1 cellular context compared by ENCODE assay signal in the genomic region with DNA sequence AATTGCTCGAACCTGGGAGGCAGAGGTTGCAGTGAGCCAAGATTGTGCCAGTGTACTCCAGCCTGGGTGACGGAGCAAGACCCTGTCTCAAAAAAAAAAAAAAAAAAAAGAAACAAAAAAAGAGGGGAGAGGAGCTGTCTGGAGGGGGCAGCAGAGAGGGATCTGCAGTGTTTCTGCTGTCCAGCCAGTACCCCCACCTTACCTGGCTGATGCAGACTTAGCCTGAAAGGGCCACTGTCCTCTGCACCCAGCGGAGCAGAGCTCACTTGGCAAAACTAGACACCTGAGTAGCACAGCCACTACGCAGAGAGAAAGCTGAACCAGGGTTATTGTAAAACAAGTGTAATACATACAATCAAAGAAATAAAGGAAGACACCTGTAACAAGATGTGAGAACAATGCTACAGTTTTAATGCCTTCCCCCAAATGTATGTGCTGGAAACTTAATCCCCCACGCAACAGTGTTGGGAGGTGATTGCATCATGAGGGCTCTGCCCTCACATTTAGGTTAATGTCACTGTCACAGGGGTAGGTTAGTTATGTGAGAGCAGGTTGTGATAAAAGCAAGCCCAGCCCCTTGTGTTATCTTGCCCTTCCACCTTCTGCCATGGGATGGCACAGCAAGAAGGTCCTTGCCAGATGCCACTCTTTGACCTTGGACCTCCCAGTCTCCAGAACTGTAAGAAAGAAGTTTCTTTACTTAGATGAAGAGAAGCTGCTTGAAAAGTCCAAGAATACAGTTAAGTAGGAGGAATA.
A peak's percentile ranks its signal among the peaks of the same experiment; 100 is the strongest.
TF ChIP-seq lines count a peak whose summit lies in the region.

No MANE protein-coding gene starts in this region.

TF ChIP-seq in K562, 482 proteins besides CTCF, POLR2A, EP300 and RAD21 (continued from another document and continues in another):
- TF ChIP-seq, protein P1, sequence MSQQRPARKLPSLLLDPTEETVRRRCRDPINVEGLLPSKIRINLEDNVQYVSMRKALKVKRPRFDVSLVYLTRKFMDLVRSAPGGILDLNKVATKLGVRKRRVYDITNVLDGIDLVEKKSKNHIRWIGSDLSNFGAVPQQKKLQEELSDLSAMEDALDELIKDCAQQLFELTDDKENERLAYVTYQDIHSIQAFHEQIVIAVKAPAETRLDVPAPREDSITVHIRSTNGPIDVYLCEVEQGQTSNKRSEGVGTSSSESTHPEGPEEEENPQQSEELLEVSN (IDR thresholded peaks at IDR 0.05; ENCODE audit: borderline replicate concordance in 1 of 2, extremely low read depth in 1 of 2, insufficient read depth in 1 of 2, insufficient read length in 1 of 2, low read depth in 1 of 2, low read length in 1 of 2, poor library complexity in 1 of 2, severe bottlenecking in 1 of 2), result no peak
- TF ChIP-seq, protein P2, sequence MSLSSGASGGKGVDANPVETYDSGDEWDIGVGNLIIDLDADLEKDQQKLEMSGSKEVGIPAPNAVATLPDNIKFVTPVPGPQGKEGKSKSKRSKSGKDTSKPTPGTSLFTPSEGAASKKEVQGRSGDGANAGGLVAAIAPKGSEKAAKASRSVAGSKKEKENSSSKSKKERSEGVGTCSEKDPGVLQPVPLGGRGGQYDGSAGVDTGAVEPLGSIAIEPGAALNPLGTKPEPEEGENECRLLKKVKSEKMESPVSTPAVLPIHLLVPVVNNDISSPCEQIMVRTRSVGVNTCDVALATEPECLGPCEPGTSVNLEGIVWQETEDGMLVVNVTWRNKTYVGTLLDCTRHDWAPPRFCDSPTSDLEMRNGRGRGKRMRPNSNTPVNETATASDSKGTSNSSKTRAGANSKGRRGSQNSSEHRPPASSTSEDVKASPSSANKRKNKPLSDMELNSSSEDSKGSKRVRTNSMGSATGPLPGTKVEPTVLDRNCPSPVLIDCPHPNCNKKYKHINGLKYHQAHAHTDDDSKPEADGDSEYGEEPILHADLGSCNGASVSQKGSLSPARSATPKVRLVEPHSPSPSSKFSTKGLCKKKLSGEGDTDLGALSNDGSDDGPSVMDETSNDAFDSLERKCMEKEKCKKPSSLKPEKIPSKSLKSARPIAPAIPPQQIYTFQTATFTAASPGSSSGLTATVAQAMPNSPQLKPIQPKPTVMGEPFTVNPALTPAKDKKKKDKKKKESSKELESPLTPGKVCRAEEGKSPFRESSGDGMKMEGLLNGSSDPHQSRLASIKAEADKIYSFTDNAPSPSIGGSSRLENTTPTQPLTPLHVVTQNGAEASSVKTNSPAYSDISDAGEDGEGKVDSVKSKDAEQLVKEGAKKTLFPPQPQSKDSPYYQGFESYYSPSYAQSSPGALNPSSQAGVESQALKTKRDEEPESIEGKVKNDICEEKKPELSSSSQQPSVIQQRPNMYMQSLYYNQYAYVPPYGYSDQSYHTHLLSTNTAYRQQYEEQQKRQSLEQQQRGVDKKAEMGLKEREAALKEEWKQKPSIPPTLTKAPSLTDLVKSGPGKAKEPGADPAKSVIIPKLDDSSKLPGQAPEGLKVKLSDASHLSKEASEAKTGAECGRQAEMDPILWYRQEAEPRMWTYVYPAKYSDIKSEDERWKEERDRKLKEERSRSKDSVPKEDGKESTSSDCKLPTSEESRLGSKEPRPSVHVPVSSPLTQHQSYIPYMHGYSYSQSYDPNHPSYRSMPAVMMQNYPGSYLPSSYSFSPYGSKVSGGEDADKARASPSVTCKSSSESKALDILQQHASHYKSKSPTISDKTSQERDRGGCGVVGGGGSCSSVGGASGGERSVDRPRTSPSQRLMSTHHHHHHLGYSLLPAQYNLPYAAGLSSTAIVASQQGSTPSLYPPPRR (CRISPR knock-in tag; IDR thresholded peaks at IDR 0.05; ENCODE audit: borderline replicate concordance), result no peak
- TF ChIP-seq BACH1 (tag; IDR thresholded peaks at IDR 0.05), result no peak
- TF ChIP-seq ZNF644 (tag; IDR thresholded peaks at IDR 0.05; ENCODE audit: low read depth), result no peak
- TF ChIP-seq PHF20 (IDR thresholded peaks at IDR 0.05; ENCODE audit: partially characterized antibody), result no peak
- TF ChIP-seq ATF7 (IDR thresholded peaks at IDR 0.05), result peak; percentile 90
- TF ChIP-seq ZNF79 (CRISPR knock-in tag; IDR thresholded peaks at IDR 0.05; ENCODE audit: low read depth), result no peak
- TF ChIP-seq ZNF354B (CRISPR knock-in tag; IDR thresholded peaks at IDR 0.05), result no peak
- TF ChIP-seq HEY1 (CRISPR knock-in tag; IDR thresholded peaks at IDR 0.05; ENCODE audit: borderline replicate concordance), result no peak
- TF ChIP-seq, protein P3, sequence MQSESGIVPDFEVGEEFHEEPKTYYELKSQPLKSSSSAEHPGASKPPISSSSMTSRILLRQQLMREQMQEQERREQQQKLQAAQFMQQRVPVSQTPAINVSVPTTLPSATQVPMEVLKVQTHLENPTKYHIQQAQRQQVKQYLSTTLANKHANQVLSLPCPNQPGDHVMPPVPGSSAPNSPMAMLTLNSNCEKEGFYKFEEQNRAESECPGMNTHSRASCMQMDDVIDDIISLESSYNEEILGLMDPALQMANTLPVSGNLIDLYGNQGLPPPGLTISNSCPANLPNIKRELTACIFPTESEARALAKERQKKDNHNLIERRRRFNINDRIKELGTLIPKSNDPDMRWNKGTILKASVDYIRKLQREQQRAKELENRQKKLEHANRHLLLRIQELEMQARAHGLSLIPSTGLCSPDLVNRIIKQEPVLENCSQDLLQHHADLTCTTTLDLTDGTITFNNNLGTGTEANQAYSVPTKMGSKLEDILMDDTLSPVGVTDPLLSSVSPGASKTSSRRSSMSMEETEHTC (IDR thresholded peaks at IDR 0.05), result no peak
- no peak for TF ChIP-seq MBD2 (IDR thresholded peaks at IDR 0.05; ENCODE audit: borderline replicate concordance, low read depth)
- no peak for TF ChIP-seq GTF2A2 (tag; IDR thresholded peaks at IDR 0.05)
- TF ChIP-seq ZBTB2 (IDR thresholded peaks at IDR 0.05), result no peak
- TF ChIP-seq ZNF75A (CRISPR knock-in tag; IDR thresholded peaks at IDR 0.05), result no peak
- no peak for TF ChIP-seq BCLAF1 (IDR thresholded peaks at IDR 0.05; ENCODE audit: borderline replicate concordance in 1 of 2, control insufficient read depth in 1 of 2, low read depth in 2 of 2, low read length in 1 of 2)
- no peak for TF ChIP-seq IRF1 (CRISPR knock-in tag; IDR thresholded peaks at IDR 0.05; ENCODE audit: borderline replicate concordance)
- TF ChIP-seq HMGN3 (IDR thresholded peaks at IDR 0.05; ENCODE audit: borderline replicate concordance, extremely low read depth, insufficient read length, low read depth, low read length), result no peak
- no peak for TF ChIP-seq POLR2AphosphoS2 (IDR thresholded peaks at IDR 0.05; ENCODE audit: low read length)
- no peak for TF ChIP-seq SNRNP70 (optimal IDR thresholded peaks at IDR 0.05; ENCODE audit: low read depth, low read length)
- no peak for TF ChIP-seq HDGF (IDR thresholded peaks at IDR 0.05)
- TF ChIP-seq MBD1 (CRISPR knock-in tag; IDR thresholded peaks at IDR 0.05), result no peak
- TF ChIP-seq U2AF2 (optimal IDR thresholded peaks at IDR 0.05; ENCODE audit: low read depth, low read length), result no peak
- no peak for TF ChIP-seq ETS2 (tag; IDR thresholded peaks at IDR 0.05; ENCODE audit: borderline replicate concordance, poor library complexity, severe bottlenecking)
- TF ChIP-seq CAMTA2 (CRISPR knock-in tag; conservative IDR thresholded peaks at IDR 0.05), result no peak
- no peak for TF ChIP-seq DACH1 (IDR thresholded peaks at IDR 0.05; ENCODE audit: partially characterized antibody)
- TF ChIP-seq EHMT2 (IDR thresholded peaks at IDR 0.05), result no peak
- TF ChIP-seq, protein P4, sequence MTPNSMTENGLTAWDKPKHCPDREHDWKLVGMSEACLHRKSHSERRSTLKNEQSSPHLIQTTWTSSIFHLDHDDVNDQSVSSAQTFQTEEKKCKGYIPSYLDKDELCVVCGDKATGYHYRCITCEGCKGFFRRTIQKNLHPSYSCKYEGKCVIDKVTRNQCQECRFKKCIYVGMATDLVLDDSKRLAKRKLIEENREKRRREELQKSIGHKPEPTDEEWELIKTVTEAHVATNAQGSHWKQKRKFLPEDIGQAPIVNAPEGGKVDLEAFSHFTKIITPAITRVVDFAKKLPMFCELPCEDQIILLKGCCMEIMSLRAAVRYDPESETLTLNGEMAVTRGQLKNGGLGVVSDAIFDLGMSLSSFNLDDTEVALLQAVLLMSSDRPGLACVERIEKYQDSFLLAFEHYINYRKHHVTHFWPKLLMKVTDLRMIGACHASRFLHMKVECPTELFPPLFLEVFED (CRISPR knock-in tag; conservative IDR thresholded peaks at IDR 0.05), result no peak
- TF ChIP-seq CREBBP (IDR thresholded peaks at IDR 0.05; ENCODE audit: low read depth, low read length), result no peak
- TF ChIP-seq, protein P5, sequence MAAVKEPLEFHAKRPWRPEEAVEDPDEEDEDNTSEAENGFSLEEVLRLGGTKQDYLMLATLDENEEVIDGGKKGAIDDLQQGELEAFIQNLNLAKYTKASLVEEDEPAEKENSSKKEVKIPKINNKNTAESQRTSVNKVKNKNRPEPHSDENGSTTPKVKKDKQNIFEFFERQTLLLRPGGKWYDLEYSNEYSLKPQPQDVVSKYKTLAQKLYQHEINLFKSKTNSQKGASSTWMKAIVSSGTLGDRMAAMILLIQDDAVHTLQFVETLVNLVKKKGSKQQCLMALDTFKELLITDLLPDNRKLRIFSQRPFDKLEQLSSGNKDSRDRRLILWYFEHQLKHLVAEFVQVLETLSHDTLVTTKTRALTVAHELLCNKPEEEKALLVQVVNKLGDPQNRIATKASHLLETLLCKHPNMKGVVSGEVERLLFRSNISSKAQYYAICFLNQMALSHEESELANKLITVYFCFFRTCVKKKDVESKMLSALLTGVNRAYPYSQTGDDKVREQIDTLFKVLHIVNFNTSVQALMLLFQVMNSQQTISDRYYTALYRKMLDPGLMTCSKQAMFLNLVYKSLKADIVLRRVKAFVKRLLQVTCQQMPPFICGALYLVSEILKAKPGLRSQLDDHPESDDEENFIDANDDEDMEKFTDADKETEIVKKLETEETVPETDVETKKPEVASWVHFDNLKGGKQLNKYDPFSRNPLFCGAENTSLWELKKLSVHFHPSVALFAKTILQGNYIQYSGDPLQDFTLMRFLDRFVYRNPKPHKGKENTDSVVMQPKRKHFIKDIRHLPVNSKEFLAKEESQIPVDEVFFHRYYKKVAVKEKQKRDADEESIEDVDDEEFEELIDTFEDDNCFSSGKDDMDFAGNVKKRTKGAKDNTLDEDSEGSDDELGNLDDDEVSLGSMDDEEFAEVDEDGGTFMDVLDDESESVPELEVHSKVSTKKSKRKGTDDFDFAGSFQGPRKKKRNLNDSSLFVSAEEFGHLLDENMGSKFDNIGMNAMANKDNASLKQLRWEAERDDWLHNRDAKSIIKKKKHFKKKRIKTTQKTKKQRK (IDR thresholded peaks at IDR 0.05; ENCODE audit: borderline replicate concordance, low read depth, low read length), result no peak
- peak; percentile 97 for TF ChIP-seq CEBPG (CRISPR knock-in tag; IDR thresholded peaks at IDR 0.05)
- peak; percentile 74 to 98 for TF ChIP-seq CEBPG (tag; conservative IDR thresholded peaks at IDR 0.05 in 1 of 2, IDR thresholded peaks at IDR 0.05 in 1 of 2)
- no peak for TF ChIP-seq HIVEP1 (CRISPR knock-in tag; IDR thresholded peaks at IDR 0.05)
- TF ChIP-seq, protein P6, sequence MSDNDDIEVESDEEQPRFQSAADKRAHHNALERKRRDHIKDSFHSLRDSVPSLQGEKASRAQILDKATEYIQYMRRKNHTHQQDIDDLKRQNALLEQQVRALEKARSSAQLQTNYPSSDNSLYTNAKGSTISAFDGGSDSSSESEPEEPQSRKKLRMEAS (CRISPR knock-in tag; IDR thresholded peaks at IDR 0.05), result no peak
- peak; percentile 82; the same call in 1 of the 2 replicates for TF ChIP-seq ESRRA (IDR thresholded peaks at IDR 0.05; ENCODE audit: borderline replicate concordance, low read depth)
- TF ChIP-seq ZNF778 (CRISPR knock-in tag; IDR thresholded peaks at IDR 0.05), result no peak
- TF ChIP-seq COPS2 (conservative IDR thresholded peaks at IDR 0.05), result no peak
